8 cellular contexts compared by ENCODE assay signal in genomic region chr5:38922199-38922598, GRCh38.
A peak's percentile ranks its signal among the peaks of the same experiment; 100 is the strongest.
DNase-seq lines count a peak whose midpoint lies in the region; ATAC-seq, FAIRE-seq and TF ChIP-seq lines count a peak whose summit lies in the region.

No MANE protein-coding gene starts in this region.

- no peaks in the 10 kb centered on the region for H3K36me3 ChIP-seq in CD8-positive, alpha-beta T cell (ENCODE audit: insufficient read depth, low read length)
- H3K36me3 ChIP-seq in KMS-11 (ENCODE audit: insufficient read depth) (no peaks in the 10 kb centered on the region), hepatocyte (replicated peaks; ENCODE audit: insufficient read depth, low read depth) (no peaks in the 10 kb centered on the region), small intestine (ENCODE audit: control insufficient read depth in 2 of 2, insufficient read depth in 2 of 2, low read length in 2 of 2) (peaks cover 0 to 3% of the 10 kb centered on the region in 2 donors)

- no peaks in the 10 kb centered on the region for H3K9me3 Mint-ChIP-seq in CD8-positive, alpha-beta T cell

- peaks cover 35% of the 10 kb centered on the region for H3K27me3 Mint-ChIP-seq in CD8-positive, alpha-beta T cell (ENCODE audit: low read depth)

- no peak for ATAC-seq in CD8-positive, alpha-beta T cell

- POLR2A ChIA-PET in CD8-positive, alpha-beta T cell (lab: Charles Lee): interaction anchor here (0.8 to 1.2 kb wide), 2 partner anchors 13 to 304 kb away, joined by 3 read pairs; no protein-coding TSS in a partner anchor

- no peaks in the 10 kb centered on the region for H3K79me2 ChIP-seq in KMS-11 (ENCODE audit: insufficient read depth, low read depth)
- H3K79me2 ChIP-seq in hepatocyte: no peaks in the 10 kb centered on the region

- DNase-seq in CD8-positive, alpha-beta T cell: peak in 5 of 7 experiments; percentile 6 to 41 (median 13)
- DNase-seq in GM19240 (ENCODE audit: insufficient read length, low spot score) (peak; percentile 34), SHP77 (lab: John Stamatoyannopoulos, UW) (peak; percentile 53 to 59), amniotic epithelial cell (ENCODE audit: low read depth) (peak; percentile 50), hepatocyte (ENCODE audit: low spot score) (peak; percentile 68), small intestine (peak; percentile 35)
- DNase-seq in effector CD4-positive, alpha-beta T cell: no peak

- H3K9ac ChIP-seq in KMS-11: no peak overlapping the region

- FAIRE-seq in small intestine (lab: Jason Lieb, UNC): no peak

- H4K20me1 ChIP-seq in KMS-11 (ENCODE audit: insufficient read depth) (no peaks in the 10 kb centered on the region), hepatocyte (ENCODE audit: insufficient read depth, poor library complexity, severe bottlenecking) (no peaks in the 10 kb centered on the region)

- no peaks in the 10 kb centered on the region for H3K9me2 ChIP-seq in hepatocyte (replicated peaks; ENCODE audit: insufficient read depth)

- H3K4me3 Mint-ChIP-seq in CD8-positive, alpha-beta T cell: no peak overlapping the region

- TF ChIP-seq CTCF in CD8-positive, alpha-beta T cell (IDR thresholded peaks at IDR 0.05): peak; percentile 48
- TF ChIP-seq CTCF in KMS-11 (conservative IDR thresholded peaks at IDR 0.05; ENCODE audit: low read depth, low read length) (peak; percentile 81), hepatocyte (IDR thresholded peaks at IDR 0.05; ENCODE audit: poor library complexity) (peak; percentile 75)

- no peak overlapping the region for H3K27ac ChIP-seq in CD8-positive, alpha-beta T cell (ENCODE audit: low read depth, low read length)
- H3K27ac ChIP-seq in KMS-11 (no peak overlapping the region), hepatocyte (no peak overlapping the region), small intestine (ENCODE audit: low read depth in 1 of 2, low read length in 1 of 2) (no peak overlapping the region)

- WGBS in hepatocyte (ENCODE audit: low lambda C conversion rate, missing lambda C conversion rate): 6% methylated on average over 1 of the region's 1 CpG
- 3 to 15% (median 6%) methylated on average over 1 of the region's 1 CpG for WGBS in small intestine, 3 donors

- no peaks in the 10 kb centered on the region for H3K27me3 ChIP-seq in CD8-positive, alpha-beta T cell (ENCODE audit: insufficient read depth, low read length)
- H3K27me3 ChIP-seq in KMS-11 (ENCODE audit: insufficient read depth, low read depth) (no peaks in the 10 kb centered on the region), hepatocyte (no peaks in the 10 kb centered on the region), small intestine (ENCODE audit: control insufficient read depth in 2 of 2, insufficient read depth in 2 of 2, low read length in 2 of 2) (no peaks in the 10 kb centered on the region)

- H3K4me1 Mint-ChIP-seq in CD8-positive, alpha-beta T cell (ENCODE audit: low read depth): no peaks in the 10 kb centered on the region

- H3K9me3 ChIP-seq in CD8-positive, alpha-beta T cell (ENCODE audit: low read length): no peaks in the 10 kb centered on the region
- H3K9me3 ChIP-seq in hepatocyte (ENCODE audit: low read depth) (no peaks in the 10 kb centered on the region), small intestine (ENCODE audit: control insufficient read depth, low read depth) (no peaks in the 10 kb centered on the region)

- H3K4me2 ChIP-seq in KMS-11 (no peak overlapping the region), hepatocyte (no peak overlapping the region)

- H2AFZ ChIP-seq in KMS-11 (ENCODE audit: low read depth) (no peak overlapping the region), hepatocyte (no peak overlapping the region)

- H3K4me3 ChIP-seq in CD8-positive, alpha-beta T cell (ENCODE audit: low read depth, low read length): no peak overlapping the region
- H3K4me3 ChIP-seq in KMS-11 (IDR thresholded peaks at IDR 0.05; ENCODE audit: insufficient read depth, low read depth, low read length): no peak overlapping the region
- H3K4me3 ChIP-seq in hepatocyte: no peak overlapping the region
- H3K4me3 ChIP-seq in small intestine (ENCODE audit: low read depth in 1 of 2, low read length in 2 of 2): no peak overlapping the region

- H3K27ac Mint-ChIP-seq in CD8-positive, alpha-beta T cell: no peak overlapping the region

- no peaks in the 10 kb centered on the region for H3K36me3 Mint-ChIP-seq in CD8-positive, alpha-beta T cell

- CTCF ChIA-PET in CD8-positive, alpha-beta T cell (lab: Charles Lee): interaction anchor here (1.1 to 3.5 kb wide), 4 partner anchors 12 to 480 kb away, joined by 3 to 30 read pairs (median 4); no protein-coding TSS in a partner anchor

- intact Hi-C loops in CD8-positive, alpha-beta T cell (cut with DNase I, micrococcal nuclease): loop anchor here in 1 of 2 experiments (1.0 kb wide), 1 partner anchor 481 kb away; no protein-coding TSS in a partner anchor

- no peaks in the 10 kb centered on the region for H3K4me1 ChIP-seq in CD8-positive, alpha-beta T cell (ENCODE audit: insufficient read depth, low read length)
- H3K4me1 ChIP-seq in KMS-11 (ENCODE audit: low read depth, poor library complexity, severe bottlenecking) (no peaks in the 10 kb centered on the region), hepatocyte (ENCODE audit: insufficient read depth) (peaks cover 5% of the 10 kb centered on the region), small intestine (ENCODE audit: control insufficient read depth in 2 of 2, insufficient read depth in 1 of 2, low read depth in 1 of 2, low read length in 1 of 2) (no peaks in the 10 kb centered on the region)
